Comparison of ENCODE assay signal across 8 cellular contexts in genomic region chr1:30929135-30929889, GRCh38. TPM values are rescaled to one million over a fixed set of nuclear protein-coding genes. Genes with fewer than 3 reads are reported as not detected.
DNase-seq lines count a peak whose midpoint lies in the region; ATAC-seq and TF ChIP-seq lines count a peak whose summit lies in the region.

No MANE protein-coding gene starts in this region.

- H3K27me3 Mint-ChIP-seq in T-helper 2 cell treated with Interferon-gamma antibody and Interleukin-4, amounts not matched to agents 5 μg/mL and 100 μg/mL, for 36 hours (ENCODE audit: low read depth) = no peaks in the 10 kb centered on the region
- peaks cover 2% of the 10 kb centered on the region for H3K27me3 Mint-ChIP-seq in activated CD4-positive, alpha-beta T cell treated with anti-CD3 and anti-CD28 coated beads, Interleukin-2, amount 10 ng/mL, durations not matched to agents 24 days and 14 days
- no peaks in the 10 kb centered on the region for H3K27me3 Mint-ChIP-seq in endodermal cell (ENCODE audit: insufficient read depth)

- H3K4me1 ChIP-seq in endodermal cell (ENCODE audit: control insufficient read depth, insufficient read depth, low read length) (no peaks in the 10 kb centered on the region), mucosa of descending colon (ENCODE audit: low read depth) (peaks cover 10% of the 10 kb centered on the region), upper lobe of left lung (no peaks in the 10 kb centered on the region)

- no peak overlapping the region for H3K27ac Mint-ChIP-seq in T-helper 2 cell treated with Interferon-gamma antibody and Interleukin-4, amounts not matched to agents 5 μg/mL and 100 μg/mL, for 36 hours
- no peak overlapping the region for H3K27ac Mint-ChIP-seq in activated CD4-positive, alpha-beta T cell treated with anti-CD3 and anti-CD28 coated beads, Interleukin-2, amount 10 ng/mL, durations not matched to agents 24 days and 14 days
- H3K27ac Mint-ChIP-seq in endodermal cell = peak overlapping the region; percentile 66

- WGBS in endodermal cell (ENCODE audit: insufficient coverage in 1 of 2, insufficient read length in 1 of 2), 2 experiments = 50% methylated on average over 2 to 6 of the region's 6 CpGs
- WGBS in upper lobe of left lung, 2 donors = 49 to 56% methylated on average over 3 to 6 of the region's 6 CpGs

- no peak overlapping the region for H3K9ac ChIP-seq in endodermal cell (ENCODE audit: extremely low read depth, low read length, poor library complexity, severe bottlenecking)

- H3K27me3 ChIP-seq in endodermal cell (ENCODE audit: control insufficient read depth, insufficient read depth, low read length, poor library complexity, severe bottlenecking) (no peaks in the 10 kb centered on the region), upper lobe of left lung (no peaks in the 10 kb centered on the region)

- peaks cover 11% of the 10 kb centered on the region for H3K36me3 Mint-ChIP-seq in T-helper 2 cell treated with Interferon-gamma antibody and Interleukin-4, amounts not matched to agents 5 μg/mL and 100 μg/mL, for 36 hours (ENCODE audit: low read depth)
- peaks cover 22% of the 10 kb centered on the region for H3K36me3 Mint-ChIP-seq in activated CD4-positive, alpha-beta T cell treated with anti-CD3 and anti-CD28 coated beads, Interleukin-2, amount 10 ng/mL, durations not matched to agents 24 days and 14 days (ENCODE audit: low read depth)
- peaks cover 16% of the 10 kb centered on the region for H3K36me3 Mint-ChIP-seq in endodermal cell (ENCODE audit: low read depth)

- TF ChIP-seq EP300 in upper lobe of left lung (IDR thresholded peaks at IDR 0.05) = no peak

- peak in 3 of 5 experiments; percentile 20 to 50 (median 26) for DNase-seq in T-helper 2 cell
- DNase-seq in T-helper 2 cell treated with Interferon-gamma antibody and Interleukin-4, amounts not matched to agents 5 μg/mL and 100 μg/mL, for 36 hours (ENCODE audit: low spot score) = no peak
- peak; percentile 24 for DNase-seq in NCI-H2107 treated with DMSO at 0.1 percent for 48 hours (lab: John Stamatoyannopoulos, UW; ENCODE audit: unreplicated experiment)
- DNase-seq in activated CD4-positive, alpha-beta T cell treated with anti-CD3 and anti-CD28 coated beads, Interleukin-2, amount 10 ng/mL, durations not matched to agents 24 days and 14 days = peak; percentile 87
- DNase-seq in endodermal cell = peak; percentile 90
- DNase-seq in mucosa of descending colon = peak in 1 of 3 donors; percentile 66
- DNase-seq in upper lobe of left lung = no peak

- TF ChIP-seq CTCF in endodermal cell (conservative IDR thresholded peaks at IDR 0.05) = peak; percentile 87
- peak; percentile 42 for TF ChIP-seq CTCF in mucosa of descending colon (IDR thresholded peaks at IDR 0.05)
- peak; percentile 54 to 67 (median 59) for TF ChIP-seq CTCF in upper lobe of left lung (IDR thresholded peaks at IDR 0.05)

- H3K36me3 ChIP-seq in endodermal cell (ENCODE audit: control insufficient read depth, insufficient read depth, low read length) (peaks cover 33% of the 10 kb centered on the region), mucosa of descending colon (ENCODE audit: low read depth) (no peaks in the 10 kb centered on the region), upper lobe of left lung (peaks cover 13 to 37% (median 26%) of the 10 kb centered on the region in 4 donors)

- intact Hi-C loops in activated CD4-positive, alpha-beta T cell treated with anti-CD3 and anti-CD28 coated beads, Interleukin-2, amount 10 ng/mL, durations not matched to agents 24 days and 14 days (cut with micrococcal nuclease) = loop anchor here (1.0 to 5.0 kb wide), 3 partner anchors 128 to 210 kb away; no protein-coding TSS in a partner anchor
- intact Hi-C loops in mucosa of descending colon (cut with DNase I, micrococcal nuclease) = no loop called here

- ATAC-seq in mucosa of descending colon (peak; percentile 84), upper lobe of left lung (ENCODE audit: low FRiP score in 2 of 2) (peak; percentile 82 to 86), GM21447 (IDR thresholded peaks at IDR 0.05; ENCODE audit: unreplicated experiment) (no peak)

- H3K9me3 Mint-ChIP-seq in T-helper 2 cell treated with Interferon-gamma antibody and Interleukin-4, amounts not matched to agents 5 μg/mL and 100 μg/mL, for 36 hours = no peaks in the 10 kb centered on the region
- no peaks in the 10 kb centered on the region for H3K9me3 Mint-ChIP-seq in activated CD4-positive, alpha-beta T cell treated with anti-CD3 and anti-CD28 coated beads, Interleukin-2, amount 10 ng/mL, durations not matched to agents 24 days and 14 days
- H3K9me3 Mint-ChIP-seq in endodermal cell = no peaks in the 10 kb centered on the region

- no peak overlapping the region for H3K4me3 Mint-ChIP-seq in T-helper 2 cell treated with Interferon-gamma antibody and Interleukin-4, amounts not matched to agents 5 μg/mL and 100 μg/mL, for 36 hours
- H3K4me3 Mint-ChIP-seq in activated CD4-positive, alpha-beta T cell treated with anti-CD3 and anti-CD28 coated beads, Interleukin-2, amount 10 ng/mL, durations not matched to agents 24 days and 14 days = no peak overlapping the region
- H3K4me3 Mint-ChIP-seq in endodermal cell = no peak overlapping the region

- no peaks in the 10 kb centered on the region for H3K4me1 Mint-ChIP-seq in T-helper 2 cell treated with Interferon-gamma antibody and Interleukin-4, amounts not matched to agents 5 μg/mL and 100 μg/mL, for 36 hours (ENCODE audit: low read depth)
- no peaks in the 10 kb centered on the region for H3K4me1 Mint-ChIP-seq in activated CD4-positive, alpha-beta T cell treated with anti-CD3 and anti-CD28 coated beads, Interleukin-2, amount 10 ng/mL, durations not matched to agents 24 days and 14 days
- no peaks in the 10 kb centered on the region for H3K4me1 Mint-ChIP-seq in endodermal cell

- no peaks in the 10 kb centered on the region for H3K9me3 ChIP-seq in endodermal cell (ENCODE audit: control insufficient read depth, low read length)
- no peaks in the 10 kb centered on the region for H3K9me3 ChIP-seq in mucosa of descending colon
- no peaks in the 10 kb centered on the region for H3K9me3 ChIP-seq in upper lobe of left lung

- H3K27ac ChIP-seq in endodermal cell (ENCODE audit: low read depth, low read length) (no peak overlapping the region), upper lobe of left lung (no peak overlapping the region)

- TF ChIP-seq POLR2A in upper lobe of left lung (IDR thresholded peaks at IDR 0.05) = no peak

- no peak overlapping the region for H3K4me3 ChIP-seq in endodermal cell (ENCODE audit: low read length)
- no peak overlapping the region for H3K4me3 ChIP-seq in mucosa of descending colon
- no peak overlapping the region for H3K4me3 ChIP-seq in upper lobe of left lung

RNA-seq across cellular contexts. Expression of gene SDC3, which starts 20.8 kb away (rescaled TPM):
- 0.33 and 0.44 TPM in 2 replicates for total RNA-seq in activated CD4-positive, alpha-beta T cell treated with anti-CD3 and anti-CD28 coated beads, Interleukin-2, amount 10 ng/mL, durations not matched to agents 24 days and 14 days
- total RNA-seq in endodermal cell (100 to 1,000 TPM in 1 of 2 donors, 10 to 100 TPM in 1; 94.1 to 143 TPM), mucosa of descending colon (10 to 100 TPM in 2 of 3 donors, 1 to 10 TPM in 1; 9.8 to 81.6 (median 17.2) TPM), upper lobe of left lung (10 to 100 TPM; 15.8 to 65.8 (median 30.1) TPM)
- 94.6 TPM for polyA plus RNA-seq in endodermal cell (2013, experiment 1 of 2)
- 84.7 TPM for polyA plus RNA-seq in endodermal cell (2013, experiment 2 of 2)

Comparison
In these comparisons a context has a peak if more than half of its experiments do, and no peak if none do; other contexts are left out.
1. DNase-seq: peak in T-helper 2 cell (3 of 5), NCI-H2107 treated with DMSO at 0.1 percent for 48 hours (single experiment), activated CD4-positive, alpha-beta T cell treated with anti-CD3 and anti-CD28 coated beads, Interleukin-2, amount 10 ng/mL, durations not matched to agents 24 days and 14 days (single experiment) and endodermal cell (single experiment); none in T-helper 2 cell treated with Interferon-gamma antibody and Interleukin-4, amounts not matched to agents 5 μg/mL and 100 μg/mL, for 36 hours (single experiment) and upper lobe of left lung (0 of 2).
2. Peak in every context shown above with its lines, with median percentiles within 50 percentile points of each other: CTCF ChIP-seq.